Comparison of ENCODE assay signal across 9 cellular contexts in the genomic region with DNA sequence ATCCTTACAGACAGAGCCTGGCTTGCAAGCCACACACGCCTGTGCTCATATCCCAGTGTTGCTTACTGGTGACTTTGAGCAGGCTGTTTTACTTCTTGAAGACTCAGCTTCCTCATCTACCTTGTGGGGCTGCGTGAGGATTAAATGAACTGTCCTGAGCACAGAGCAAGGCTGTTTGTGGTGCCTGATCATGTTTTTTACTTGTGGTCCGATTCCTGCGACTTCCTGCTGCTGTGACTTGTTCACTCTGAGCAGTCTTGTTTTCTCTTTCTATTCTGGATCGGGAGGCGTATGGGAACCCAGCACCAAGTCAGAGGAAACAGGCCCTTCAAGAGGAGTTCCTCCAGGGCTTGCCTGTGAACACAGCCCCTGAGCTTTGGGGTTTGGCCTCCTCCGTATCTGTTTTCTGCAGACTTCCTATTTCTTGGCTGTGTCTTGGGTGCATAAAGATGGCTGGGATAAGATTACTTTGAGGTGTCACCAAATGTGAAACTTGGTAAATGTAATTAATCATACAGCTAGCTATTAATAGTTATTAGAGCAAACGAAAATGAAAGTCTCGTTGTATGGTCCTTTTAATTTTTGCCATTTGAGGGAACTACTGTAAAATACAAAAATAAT.
DNase-seq lines count a peak whose midpoint lies in the region; ATAC-seq and TF ChIP-seq lines count a peak whose summit lies in the region.
"Had no signal": no experiment of that assay in that cellular context is flagged by ENCODE, and none has a peak within 500 bp of the region (broad histone marks: within the 10 kb centered on the region; RNA-seq: fewer than 3 reads in every experiment).

No MANE protein-coding gene starts in this region.

- no peaks in the 10 kb centered on the region for H3K27me3 Mint-ChIP-seq in activated T-cell treated with anti-CD3 and anti-CD28 coated beads, Interleukin-2, amount 50 U/mL, for 24 hours
- no peaks in the 10 kb centered on the region for H3K27me3 Mint-ChIP-seq in WTC11 (ENCODE audit: low read depth)

- POLR2A ChIA-PET in WTC11 (lab: Charles Lee) = no interaction called here

- H3K27me3 ChIP-seq in lower lobe of right lung (ENCODE audit: low read depth) (no peaks in the 10 kb centered on the region), mammary epithelial cell (ENCODE audit: insufficient read depth, low read length) (no peaks in the 10 kb centered on the region)

- DNase-seq in activated T-cell treated with anti-CD3 and anti-CD28 coated beads, Interleukin-2, amount 50 U/mL, for 24 hours = no peak
- DNase-seq in activated T-cell treated with anti-CD3 and anti-CD28 coated beads, Interleukin-2, amount 50 U/mL, for 48 hours = no peak
- DNase-seq in WTC11 (ENCODE audit: low spot score) (no peak), lower lobe of right lung (no peak), SHP77 treated with DMSO at 0.1 percent for 48 hours (lab: John Stamatoyannopoulos, UW) (no peak), mammary epithelial cell (no peak), dedifferentiated amniotic fluid mesenchymal stem cell (ENCODE audit: extremely low spot score) (no peak)

- ATAC-seq in HG02938 (IDR thresholded peaks at IDR 0.05; ENCODE audit: unreplicated experiment) (peak; percentile 63), WTC11 (no peak), lower lobe of right lung (peak; percentile 71 to 76)

- no peaks in the 10 kb centered on the region for H3K79me2 ChIP-seq in mammary epithelial cell (ENCODE audit: insufficient read depth, low read length)

- H3K9me3 Mint-ChIP-seq in activated T-cell treated with anti-CD3 and anti-CD28 coated beads, Interleukin-2, amount 50 U/mL, for 24 hours = no peaks in the 10 kb centered on the region
- peaks cover 7% of the 10 kb centered on the region for H3K9me3 Mint-ChIP-seq in WTC11

- H3K36me3 Mint-ChIP-seq in activated T-cell treated with anti-CD3 and anti-CD28 coated beads, Interleukin-2, amount 50 U/mL, for 24 hours (ENCODE audit: low read depth) = peaks cover 88% of the 10 kb centered on the region
- H3K36me3 Mint-ChIP-seq in WTC11 = peaks cover 57% of the 10 kb centered on the region

- BruUV-seq in mammary epithelial cell (replicated peaks; lab: Mats Ljungman, UMichigan) = no TSS peak

- 76% methylated on average over 9 of the region's 9 CpGs for WGBS in mammary epithelial cell (ENCODE audit: low coverage, missing lambda C conversion rate)

- peak overlapping the region; percentile 78 for H3K27ac ChIP-seq in lower lobe of right lung
- H3K27ac ChIP-seq in mammary epithelial cell (ENCODE audit: insufficient read depth, low read depth, low read length) = no peak overlapping the region
- H3K27ac ChIP-seq: C4-2B had no signal

- H3K4me1 ChIP-seq in lower lobe of right lung (peaks cover 30% of the 10 kb centered on the region), mammary epithelial cell (ENCODE audit: insufficient read depth, low read length) (no peaks in the 10 kb centered on the region)

- H3K4me3 ChIP-seq in lower lobe of right lung (peak overlapping the region; percentile 37), mammary epithelial cell (replicated peaks in 1 of 3; ENCODE audit: insufficient read depth in 1 of 3, low read depth in 2 of 3, low read length in 3 of 3) (no peak overlapping the region)

- intact Hi-C loops in lower lobe of right lung (cut with DNase I) (no loop called here), mammary epithelial cell (cut with micrococcal nuclease) (no loop called here)

- H3K9me3 ChIP-seq in lower lobe of right lung (no peaks in the 10 kb centered on the region), mammary epithelial cell (replicated peaks; ENCODE audit: insufficient read depth, low read length) (no peaks in the 10 kb centered on the region)

- H3K9ac ChIP-seq in mammary epithelial cell (ENCODE audit: insufficient read depth, low read length) = no peak overlapping the region

- H3K4me1 Mint-ChIP-seq in activated T-cell treated with anti-CD3 and anti-CD28 coated beads, Interleukin-2, amount 50 U/mL, for 24 hours (ENCODE audit: low read depth) = peaks cover 24% of the 10 kb centered on the region
- H3K4me1 Mint-ChIP-seq in WTC11 = peaks cover 19% of the 10 kb centered on the region

- H4K20me1 ChIP-seq in mammary epithelial cell (ENCODE audit: insufficient read depth, low read length) = no peaks in the 10 kb centered on the region

- dilution Hi-C loops in mammary epithelial cell (cut with HindIII; ENCODE audit: low sequenced_read_pairs) = no loop called here

- H2AFZ ChIP-seq in mammary epithelial cell (ENCODE audit: low read depth, low read length) = no peak overlapping the region

- TF ChIP-seq CTCF in WTC11 (IDR thresholded peaks at IDR 0.05) (no peak), lower lobe of right lung (IDR thresholded peaks at IDR 0.05) (no peak), mammary epithelial cell (conservative IDR thresholded peaks at IDR 0.05 in 1 of 2, IDR thresholded peaks at IDR 0.05 in 1 of 2; ENCODE audit: extremely low read depth in 1 of 2, insufficient read depth in 1 of 2, low read depth in 1 of 2, low read length in 2 of 2) (no peak)

- peak overlapping the region; percentile 56 for H3K27ac Mint-ChIP-seq in activated T-cell treated with anti-CD3 and anti-CD28 coated beads, Interleukin-2, amount 50 U/mL, for 24 hours
- H3K27ac Mint-ChIP-seq in WTC11 = peak overlapping the region; percentile 12

- H3K36me3 ChIP-seq in lower lobe of right lung (peaks cover 17% of the 10 kb centered on the region), mammary epithelial cell (ENCODE audit: insufficient read depth, low read length) (no peaks in the 10 kb centered on the region)

- H3K4me3 Mint-ChIP-seq in activated T-cell treated with anti-CD3 and anti-CD28 coated beads, Interleukin-2, amount 50 U/mL, for 24 hours = no peak overlapping the region
- H3K4me3 Mint-ChIP-seq in WTC11 = no peak overlapping the region

- no peak overlapping the region for H3K4me2 ChIP-seq in mammary epithelial cell (ENCODE audit: insufficient read depth, low read depth, low read length)

- CTCF ChIA-PET in WTC11 (lab: Charles Lee) (no interaction called here), mammary epithelial cell (lab: Charles Lee; ENCODE audit: low non-redundant PET) (no interaction called here)

- in situ Hi-C loops in mammary epithelial cell (cut with MboI; ENCODE audit: low sequenced_read_pairs in 2 of 2) = no loop called here

TF ChIP-seq in WTC11, 78 proteins besides CTCF, POLR2A, EP300 and RAD21:
- TF ChIP-seq SOX15 (CRISPR knock-in tag; IDR thresholded peaks at IDR 0.05) = no peak
- TF ChIP-seq GTF2I (CRISPR knock-in tag; conservative IDR thresholded peaks at IDR 0.05) = no peak
- no peak for TF ChIP-seq CREM (CRISPR knock-in tag; IDR thresholded peaks at IDR 0.05)
- TF ChIP-seq ERG (CRISPR knock-in tag; IDR thresholded peaks at IDR 0.05) = no peak
- TF ChIP-seq, protein P1, sequence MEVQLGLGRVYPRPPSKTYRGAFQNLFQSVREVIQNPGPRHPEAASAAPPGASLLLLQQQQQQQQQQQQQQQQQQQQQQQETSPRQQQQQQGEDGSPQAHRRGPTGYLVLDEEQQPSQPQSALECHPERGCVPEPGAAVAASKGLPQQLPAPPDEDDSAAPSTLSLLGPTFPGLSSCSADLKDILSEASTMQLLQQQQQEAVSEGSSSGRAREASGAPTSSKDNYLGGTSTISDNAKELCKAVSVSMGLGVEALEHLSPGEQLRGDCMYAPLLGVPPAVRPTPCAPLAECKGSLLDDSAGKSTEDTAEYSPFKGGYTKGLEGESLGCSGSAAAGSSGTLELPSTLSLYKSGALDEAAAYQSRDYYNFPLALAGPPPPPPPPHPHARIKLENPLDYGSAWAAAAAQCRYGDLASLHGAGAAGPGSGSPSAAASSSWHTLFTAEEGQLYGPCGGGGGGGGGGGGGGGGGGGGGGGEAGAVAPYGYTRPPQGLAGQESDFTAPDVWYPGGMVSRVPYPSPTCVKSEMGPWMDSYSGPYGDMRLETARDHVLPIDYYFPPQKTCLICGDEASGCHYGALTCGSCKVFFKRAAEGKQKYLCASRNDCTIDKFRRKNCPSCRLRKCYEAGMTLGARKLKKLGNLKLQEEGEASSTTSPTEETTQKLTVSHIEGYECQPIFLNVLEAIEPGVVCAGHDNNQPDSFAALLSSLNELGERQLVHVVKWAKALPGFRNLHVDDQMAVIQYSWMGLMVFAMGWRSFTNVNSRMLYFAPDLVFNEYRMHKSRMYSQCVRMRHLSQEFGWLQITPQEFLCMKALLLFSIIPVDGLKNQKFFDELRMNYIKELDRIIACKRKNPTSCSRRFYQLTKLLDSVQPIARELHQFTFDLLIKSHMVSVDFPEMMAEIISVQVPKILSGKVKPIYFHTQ (CRISPR knock-in tag; IDR thresholded peaks at IDR 0.05) = no peak
- TF ChIP-seq, protein P2, sequence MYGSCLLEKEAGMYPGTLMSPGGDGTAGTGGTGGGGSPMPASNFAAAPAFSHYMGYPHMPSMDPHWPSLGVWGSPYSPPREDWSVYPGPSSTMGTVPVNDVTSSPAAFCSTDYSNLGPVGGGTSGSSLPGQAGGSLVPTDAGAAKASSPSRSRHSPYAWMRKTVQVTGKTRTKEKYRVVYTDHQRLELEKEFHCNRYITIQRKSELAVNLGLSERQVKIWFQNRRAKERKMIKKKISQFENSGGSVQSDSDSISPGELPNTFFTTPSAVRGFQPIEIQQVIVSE (CRISPR knock-in tag; IDR thresholded peaks at IDR 0.05; ENCODE audit: borderline replicate concordance) = no peak
